ENCODE assay signal across 8 cellular contexts in the genomic region with DNA sequence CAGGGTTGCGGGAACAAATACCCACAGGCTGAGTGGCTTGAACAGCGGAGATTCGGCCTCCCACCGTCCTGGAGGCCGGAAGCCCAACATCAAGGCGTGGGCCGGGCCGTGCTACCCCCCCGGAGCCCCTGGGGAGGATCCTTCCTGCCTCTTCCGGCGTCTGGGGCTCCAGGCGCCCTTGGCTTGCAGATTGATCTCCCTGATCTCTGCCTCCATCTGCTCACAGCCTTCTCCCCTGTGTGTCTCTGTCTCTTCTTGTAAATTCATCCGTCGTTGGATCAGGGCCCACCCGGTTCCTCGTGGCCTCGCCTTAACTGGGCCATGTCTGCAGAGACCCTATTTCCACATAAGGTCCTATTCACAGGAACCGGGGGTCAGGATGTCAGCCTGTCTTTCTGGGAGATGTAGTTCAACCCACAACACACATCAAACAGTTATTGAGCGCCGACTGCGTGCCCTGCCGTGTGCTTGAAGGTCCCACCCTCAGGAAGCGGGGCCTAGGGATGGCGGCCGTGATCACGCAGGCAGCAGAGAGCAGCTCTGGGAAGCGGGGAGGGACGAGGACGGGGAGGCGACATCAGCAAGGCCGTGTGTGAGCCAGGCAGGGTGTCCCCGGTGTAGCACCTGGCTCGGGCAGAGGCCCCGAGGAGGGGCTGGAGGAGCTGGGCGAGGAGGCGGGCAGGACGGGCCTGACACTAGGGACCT. TPM values are rescaled to one million over a fixed set of nuclear protein-coding genes. Genes with fewer than 3 reads are reported as not detected.
DNase-seq lines count a peak whose midpoint lies in the region; ATAC-seq and TF ChIP-seq lines count a peak whose summit lies in the region.

No MANE protein-coding gene starts in this region.

- no peak for TF ChIP-seq CTCF in WTC11 (IDR thresholded peaks at IDR 0.05)

- peaks cover 3% of the 10 kb centered on the region; the same call in 1 of the 2 replicates for H3K4me1 Mint-ChIP-seq in WTC11

- ATAC-seq in WTC11 = no peak; the same call in 1 of the 2 replicates

- peak overlapping the region; percentile 52 for H3K27ac ChIP-seq in temporal lobe (ENCODE audit: low read depth, low read length)

- CTCF ChIA-PET in WTC11 (lab: Charles Lee) = interaction anchor here (1.0 to 1.4 kb wide), 2 partner anchors 22 to 123 kb away, joined by 3 to 4 read pairs; no protein-coding TSS in a partner anchor

- peak overlapping the region; percentile 85 for H3K27ac Mint-ChIP-seq in WTC11

- peak; percentile 73 for DNase-seq in NCI-H2107 treated with DMSO at 0.1 percent for 48 hours (lab: John Stamatoyannopoulos, UW; ENCODE audit: unreplicated experiment)
- no peak for DNase-seq in NCI-H2107 (lab: John Stamatoyannopoulos, UW)
- no peak for DNase-seq in WTC11 (ENCODE audit: low spot score)
- peak; percentile 39 for DNase-seq in cerebellum (ENCODE audit: low spot score)
- DNase-seq in mucosa of gallbladder (ENCODE audit: low spot score) = peak; percentile 21
- no peak for DNase-seq in DMS79 treated with DMSO at 0.1 percent for 48 hours (lab: John Stamatoyannopoulos, UW)
- DNase-seq in occipital lobe (lab: John Stamatoyannopoulos, UW) = no peak

- H3K27me3 Mint-ChIP-seq in WTC11 (ENCODE audit: low read depth) = no peaks in the 10 kb centered on the region

- no peaks in the 10 kb centered on the region for H3K9me3 Mint-ChIP-seq in WTC11

- no peak overlapping the region for H3K4me3 Mint-ChIP-seq in WTC11

- peaks cover 15% of the 10 kb centered on the region for H3K36me3 Mint-ChIP-seq in WTC11

- POLR2A ChIA-PET in WTC11 (lab: Charles Lee) = no interaction called here

TF ChIP-seq in WTC11, 78 proteins besides CTCF, POLR2A, EP300 and RAD21:
- TF ChIP-seq SOX15 (CRISPR knock-in tag; IDR thresholded peaks at IDR 0.05) = no peak
- TF ChIP-seq, protein P1, sequence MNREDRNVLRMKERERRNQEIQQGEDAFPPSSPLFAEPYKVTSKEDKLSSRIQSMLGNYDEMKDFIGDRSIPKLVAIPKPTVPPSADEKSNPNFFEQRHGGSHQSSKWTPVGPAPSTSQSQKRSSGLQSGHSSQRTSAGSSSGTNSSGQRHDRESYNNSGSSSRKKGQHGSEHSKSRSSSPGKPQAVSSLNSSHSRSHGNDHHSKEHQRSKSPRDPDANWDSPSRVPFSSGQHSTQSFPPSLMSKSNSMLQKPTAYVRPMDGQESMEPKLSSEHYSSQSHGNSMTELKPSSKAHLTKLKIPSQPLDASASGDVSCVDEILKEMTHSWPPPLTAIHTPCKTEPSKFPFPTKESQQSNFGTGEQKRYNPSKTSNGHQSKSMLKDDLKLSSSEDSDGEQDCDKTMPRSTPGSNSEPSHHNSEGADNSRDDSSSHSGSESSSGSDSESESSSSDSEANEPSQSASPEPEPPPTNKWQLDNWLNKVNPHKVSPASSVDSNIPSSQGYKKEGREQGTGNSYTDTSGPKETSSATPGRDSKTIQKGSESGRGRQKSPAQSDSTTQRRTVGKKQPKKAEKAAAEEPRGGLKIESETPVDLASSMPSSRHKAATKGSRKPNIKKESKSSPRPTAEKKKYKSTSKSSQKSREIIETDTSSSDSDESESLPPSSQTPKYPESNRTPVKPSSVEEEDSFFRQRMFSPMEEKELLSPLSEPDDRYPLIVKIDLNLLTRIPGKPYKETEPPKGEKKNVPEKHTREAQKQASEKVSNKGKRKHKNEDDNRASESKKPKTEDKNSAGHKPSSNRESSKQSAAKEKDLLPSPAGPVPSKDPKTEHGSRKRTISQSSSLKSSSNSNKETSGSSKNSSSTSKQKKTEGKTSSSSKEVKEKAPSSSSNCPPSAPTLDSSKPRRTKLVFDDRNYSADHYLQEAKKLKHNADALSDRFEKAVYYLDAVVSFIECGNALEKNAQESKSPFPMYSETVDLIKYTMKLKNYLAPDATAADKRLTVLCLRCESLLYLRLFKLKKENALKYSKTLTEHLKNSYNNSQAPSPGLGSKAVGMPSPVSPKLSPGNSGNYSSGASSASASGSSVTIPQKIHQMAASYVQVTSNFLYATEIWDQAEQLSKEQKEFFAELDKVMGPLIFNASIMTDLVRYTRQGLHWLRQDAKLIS (CRISPR knock-in tag; IDR thresholded peaks at IDR 0.05; ENCODE audit: borderline replicate concordance) = no peak
- no peak for TF ChIP-seq GRHL2 (CRISPR knock-in tag; IDR thresholded peaks at IDR 0.05; ENCODE audit: insufficient replicate concordance, severe bottlenecking)

RNA-seq across cellular contexts. Expression of gene HCN2, which starts 21.3 kb away (rescaled TPM):
- total RNA-seq in WTC11 (2021) = 8.0 to 9.2 TPM (median 8.1 TPM) in 3 replicates
- total RNA-seq in cerebellum = 7.3 TPM
- 0.40 TPM for total RNA-seq in mucosa of gallbladder
- total RNA-seq in temporal lobe = 9.1 TPM
- 8.0 TPM for total RNA-seq in occipital lobe

RNA-seq across cellular contexts. Expression of gene POLRMT, which starts 22.4 kb away (rescaled TPM):
- 113 to 139 TPM (median 116 TPM) in 3 replicates for total RNA-seq in WTC11 (2021)
- total RNA-seq in cerebellum = 14.4 TPM
- 56.0 TPM for total RNA-seq in mucosa of gallbladder
- 11.3 TPM for total RNA-seq in temporal lobe
- 12.5 TPM for total RNA-seq in occipital lobe

RNA-seq across cellular contexts. Expression of gene FGF22, which starts 28.7 kb away (rescaled TPM):
- total RNA-seq in WTC11 (2021) (1.4 to 1.6 TPM (median 1.6 TPM) in 3 replicates), cerebellum (not detected), mucosa of gallbladder (0.17 TPM), temporal lobe (0.25 TPM), occipital lobe (0.62 TPM)

RNA-seq across cellular contexts. Expression of gene BSG, which starts 38.6 kb away (rescaled TPM):
- 758 to 847 TPM (median 841 TPM) in 3 replicates for total RNA-seq in WTC11 (2021)
- 94.5 TPM for total RNA-seq in cerebellum
- total RNA-seq in mucosa of gallbladder = 480 TPM
- 91.2 TPM for total RNA-seq in temporal lobe
- 77.4 TPM for total RNA-seq in occipital lobe

RNA-seq across cellular contexts. Expression of gene RNF126, which starts 52.1 kb away (rescaled TPM):
- total RNA-seq in WTC11 (2021) (66.7 to 84.4 TPM (median 68.1 TPM) in 3 replicates), cerebellum (13.2 TPM), mucosa of gallbladder (34.8 TPM), temporal lobe (11.8 TPM), occipital lobe (10.8 TPM)

Comparison
In these comparisons a context has a peak if more than half of its experiments do, and no peak if none do; other contexts are left out.
1. DNase-seq: peak in NCI-H2107 treated with DMSO at 0.1 percent for 48 hours (single experiment), cerebellum (single experiment) and mucosa of gallbladder (single experiment); none in NCI-H2107 (single experiment), WTC11 (single experiment), DMS79 treated with DMSO at 0.1 percent for 48 hours (single experiment) and occipital lobe (single experiment).